In genomic region chr7:150715738-150716137, GRCh38 we compare ENCODE assay signal across 14 cellular contexts. TPM values are rescaled to one million over a fixed set of nuclear protein-coding genes. Genes with fewer than 3 reads are reported as not detected.
DNase-seq lines count a peak whose midpoint lies in the region; ATAC-seq, FAIRE-seq and TF ChIP-seq lines count a peak whose summit lies in the region.
"Had no signal": no experiment of that assay in that cellular context is flagged by ENCODE, and none has a peak within 500 bp of the region (broad histone marks: within the 10 kb centered on the region; RNA-seq: fewer than 3 reads in every experiment).

No MANE protein-coding gene starts in this region.

- in situ Hi-C loops in HepG2 (cut with HindIII; ENCODE audit: extremely low pct_ligation_motif_present, low pct_unique_long_range_greater_than_20kb): no loop called here

- no peak for FAIRE-seq in HepG2 (lab: Jason Lieb, UNC)

- 56% methylated on average over 4 of the region's 4 CpGs for WGBS in liver
- WGBS in HepG2 (ENCODE audit: low lambda C conversion rate): 0% methylated on average over 2 of the region's 4 CpGs

- CTCF ChIA-PET in HepG2 (lab: Yijun Ruan, JAX; ENCODE audit: low intra/inter-chr PET ratio, low total read pairs): no interaction called here

- H3K27me3 ChIP-seq in liver (ENCODE audit: control insufficient read depth in 4 of 4, insufficient read depth in 4 of 4, low read length in 3 of 4): no peaks in the 10 kb centered on the region
- H3K27me3 ChIP-seq in HepG2 (ENCODE audit: control insufficient read depth in 1 of 2, insufficient read depth in 2 of 2, low read length in 2 of 2): peaks cover 0 to 3% of the 10 kb centered on the region in 2 experiments; a peak in 2 of 5 replicates
- no peaks in the 10 kb centered on the region for H3K27me3 ChIP-seq in WERI-Rb-1 (ENCODE audit: insufficient read depth, low read depth, severe bottlenecking)

- no peak overlapping the region for H3K4me3 ChIP-seq in liver (ENCODE audit: low read depth in 1 of 3, low read length in 3 of 3)
- no peak overlapping the region for H3K4me3 ChIP-seq in HepG2 (replicated peaks in 1 of 3; ENCODE audit: insufficient read depth in 1 of 3, low read depth in 2 of 3, low read length in 3 of 3)
- H3K4me3 ChIP-seq in coronary artery: peak overlapping the region; percentile 53
- H3K4me3 ChIP-seq in WERI-Rb-1 (ENCODE audit: low read depth, low read length): no peak overlapping the region
- H3K4me3 ChIP-seq: HAP-1 had no signal

- H3K36me3 Mint-ChIP-seq in natural killer cell: peaks cover 30% of the 10 kb centered on the region

- no peak overlapping the region for H3K4me2 ChIP-seq in HepG2 (ENCODE audit: low read depth, low read length)

- no peaks in the 10 kb centered on the region for H3K27me3 Mint-ChIP-seq in natural killer cell (ENCODE audit: low read depth in 2 of 2)

- no peak for DNase-seq in HepG2 (ENCODE audit: low spot score)
- no peak for DNase-seq in coronary artery (ENCODE audit: low spot score)
- DNase-seq in natural killer cell: no peak
- DNase-seq in RPMI8226: no peak
- no peak for DNase-seq in WERI-Rb-1
- DNase-seq in cerebellar cortex (ENCODE audit: low spot score): no peak
- DNase-seq: Karpas-422, midbrain, NCI-H1930, T1000 had no signal

- H3K4me1 Mint-ChIP-seq in natural killer cell: peaks cover 65 to 70% of the 10 kb centered on the region in 2 donors

- no peak for TF ChIP-seq RAD21 in liver (IDR thresholded peaks at IDR 0.05)
- TF ChIP-seq RAD21 in HepG2 (CRISPR knock-in tag; IDR thresholded peaks at IDR 0.05): no peak

- no peak for TF ChIP-seq EP300 in HepG2 (IDR thresholded peaks at IDR 0.05; ENCODE audit: low read depth in 2 of 2, low read length in 2 of 2)
- TF ChIP-seq EP300 in HepG2 (CRISPR knock-in tag; IDR thresholded peaks at IDR 0.05; ENCODE audit: borderline replicate concordance): no peak

- no TSS peak for BruUV-seq in HepG2 (replicated peaks; lab: Mats Ljungman, UMichigan)

- H3K27ac ChIP-seq in liver (ENCODE audit: low read depth in 1 of 2, low read length in 2 of 2): peak overlapping the region; percentile 42 to 60
- H3K27ac ChIP-seq in HepG2 (ENCODE audit: extremely low read length, insufficient read depth, low read length): no peak overlapping the region
- H3K27ac ChIP-seq in coronary artery: peak overlapping the region in 1 of 2 donors; percentile 51
- H3K27ac ChIP-seq in WERI-Rb-1: no peak overlapping the region

- no peaks in the 10 kb centered on the region for H3K79me2 ChIP-seq in HepG2 (ENCODE audit: insufficient read depth, low read length)

- no peak overlapping the region for H2AFZ ChIP-seq in HepG2 (ENCODE audit: low read length)

- intact Hi-C loops in HepG2 (cut with micrococcal nuclease; ENCODE audit: unreplicated experiment): no loop called here
- intact Hi-C loops in natural killer cell (cut with micrococcal nuclease): loop anchor here (2.0 to 5.0 kb wide), 2 partner anchors 37 to 47 kb away; no protein-coding TSS in a partner anchor

- no peak for ATAC-seq in HepG2
- ATAC-seq in natural killer cell: peak; percentile 41 to 52 (median 43)
- no peak for ATAC-seq in HG03378 (IDR thresholded peaks at IDR 0.05; ENCODE audit: unreplicated experiment)

- H3K4me1 ChIP-seq in liver (ENCODE audit: control insufficient read depth in 4 of 4, insufficient read depth in 4 of 4, low read length in 3 of 4) (no peaks in the 10 kb centered on the region), HepG2 (ENCODE audit: insufficient read depth, low read length) (no peaks in the 10 kb centered on the region)
- H3K4me1 ChIP-seq: HAP-1 had no signal

- no peak for TF ChIP-seq CTCF in liver (IDR thresholded peaks at IDR 0.05; ENCODE audit: low read depth, low read length, missing input control)
- no peak for TF ChIP-seq CTCF in HepG2 (CRISPR knock-in tag; IDR thresholded peaks at IDR 0.05)
- TF ChIP-seq CTCF in coronary artery (IDR thresholded peaks at IDR 0.05): no peak
- TF ChIP-seq CTCF in natural killer cell (IDR thresholded peaks at IDR 0.05): no peak
- TF ChIP-seq CTCF in WERI-Rb-1 (IDR thresholded peaks at IDR 0.05; ENCODE audit: low read depth, low read length): no peak

- H3K27ac Mint-ChIP-seq in natural killer cell: peak overlapping the region; percentile 92 to 93

- no peaks in the 10 kb centered on the region for H3K36me3 ChIP-seq in liver (ENCODE audit: control insufficient read depth in 4 of 4, insufficient read depth in 3 of 4, low read depth in 1 of 4, low read length in 3 of 4)
- H3K36me3 ChIP-seq in HepG2 (replicated peaks in 1 of 2; ENCODE audit: control insufficient read depth in 1 of 2, insufficient read depth in 2 of 2, low read length in 2 of 2): no peaks in the 10 kb centered on the region
- no peaks in the 10 kb centered on the region for H3K36me3 ChIP-seq in WERI-Rb-1
- H3K36me3 ChIP-seq: HAP-1 had no signal

- H3K9ac ChIP-seq in liver (ENCODE audit: low read depth in 1 of 2, low read length in 2 of 2) (peak overlapping the region in 1 of 2 donors; percentile 3), HepG2 (ENCODE audit: insufficient read depth, low read depth, low read length) (no peak overlapping the region)

- H4K20me1 ChIP-seq in HepG2 (ENCODE audit: insufficient read depth, low read length): no peaks in the 10 kb centered on the region

- H3K9me3 ChIP-seq in liver (ENCODE audit: control insufficient read depth in 4 of 4, low read length in 3 of 4) (peaks cover 0 to 5% (median 0%) of the 10 kb centered on the region in 4 donors), HepG2 (ENCODE audit: low read length) (no peaks in the 10 kb centered on the region), WERI-Rb-1 (ENCODE audit: severe bottlenecking) (peaks cover 4% of the 10 kb centered on the region)
- H3K9me3 ChIP-seq: HAP-1 had no signal

- peaks cover 0 to 2% of the 10 kb centered on the region in 2 donors for H3K9me3 Mint-ChIP-seq in natural killer cell

- no peak for TF ChIP-seq POLR2A in HepG2 (IDR thresholded peaks at IDR 0.05; ENCODE audit: insufficient read depth in 1 of 2, low read depth in 2 of 2, low read length in 2 of 2)

- H3K4me3 Mint-ChIP-seq in natural killer cell: peak overlapping the region; percentile 87

- POLR2A ChIA-PET in HepG2 (lab: Yijun Ruan, JAX): no interaction called here

RNA-seq across cellular contexts. Expression of gene GIMAP1, which starts 0.7 kb away (rescaled TPM):
- total RNA-seq in liver (1 to 10 TPM; 2.3 to 3.8 TPM), HepG2 (2016; rRNA removed; fragmentation: Illumina TruSeq; extraction: Trizol) (not detected in 2 replicates), natural killer cell (10 to 100 TPM; 11.1 to 23.9 (median 13.3) TPM)
- polyA plus RNA-seq in liver (1 to 10 TPM; 1.5 to 2.8 TPM), HepG2 (2011; rRNA removed) (not detected in 2 replicates)
- total RNA-seq in HepG2 (2016; cell fraction: cytosol; rRNA removed; fragmentation: Illumina TruSeq; extraction: Trizol; ENCODE audit: low read depth): not detected in 2 replicates
- total RNA-seq in HepG2 (2016; cell fraction: insoluble cytoplasmic fraction; rRNA removed; fragmentation: Illumina TruSeq; extraction: Trizol): not detected in 2 replicates
- total RNA-seq in HepG2 (2016; cell fraction: membrane; rRNA removed; fragmentation: Illumina TruSeq; extraction: Trizol): not detected in 2 replicates
- total RNA-seq in HepG2 (2016; cell fraction: nucleus; rRNA removed; fragmentation: Illumina TruSeq; extraction: Trizol): not detected in 2 replicates
- not detected in 2 replicates for polyA plus RNA-seq in HepG2 (2011; cell fraction: cytosol; rRNA removed)
- not detected in 2 replicates for polyA plus RNA-seq in HepG2 (2011; cell fraction: nucleus; rRNA removed)
- polyA plus RNA-seq in HepG2 (2012): not detected in 2 replicates
- not detected in 2 replicates for polyA plus RNA-seq in HepG2 (2016; cell fraction: cytosol; fragmentation: Illumina TruSeq; extraction: Trizol; ENCODE audit: low read depth)
- not detected in 2 replicates for polyA plus RNA-seq in HepG2 (2016; cell fraction: insoluble cytoplasmic fraction; fragmentation: Illumina TruSeq; extraction: Trizol; ENCODE audit: low read depth)
- not detected in 2 replicates for polyA plus RNA-seq in HepG2 (2016; cell fraction: membrane; fragmentation: Illumina TruSeq; extraction: Trizol; ENCODE audit: low read depth)
- polyA plus RNA-seq in HepG2 (2016; cell fraction: nucleus; fragmentation: Illumina TruSeq; extraction: Trizol; ENCODE audit: insufficient read depth, low read depth): not detected in 2 replicates
- polyA minus RNA-seq in HepG2 (2011; rRNA and poly(A)+ RNA removed; ENCODE audit: low replicate concordance): not detected in 2 replicates
- polyA minus RNA-seq in HepG2 (2011; cell fraction: cytosol; rRNA and poly(A)+ RNA removed): not detected in 2 replicates
- polyA minus RNA-seq in HepG2 (2011; cell fraction: nucleus; rRNA and poly(A)+ RNA removed): not detected in 2 replicates
- polyA plus RNA-seq: BJ had no signal

RNA-seq across cellular contexts. Expression of gene GIMAP5, which starts 21.5 kb away (rescaled TPM):
- total RNA-seq in liver: 10 to 100 TPM; 11.1 to 20.6 TPM
- polyA plus RNA-seq in liver: 10 to 100 TPM in 1 of 2 donors, 1 to 10 TPM in 1; 9.7 to 13.0 TPM
- total RNA-seq in HepG2 (2016; rRNA removed; fragmentation: Illumina TruSeq; extraction: Trizol): not detected in 2 replicates
- not detected in 2 replicates for total RNA-seq in HepG2 (2016; cell fraction: cytosol; rRNA removed; fragmentation: Illumina TruSeq; extraction: Trizol; ENCODE audit: low read depth)
- total RNA-seq in HepG2 (2016; cell fraction: insoluble cytoplasmic fraction; rRNA removed; fragmentation: Illumina TruSeq; extraction: Trizol): not detected in 2 replicates
- total RNA-seq in HepG2 (2016; cell fraction: membrane; rRNA removed; fragmentation: Illumina TruSeq; extraction: Trizol): not detected in 2 replicates
- total RNA-seq in HepG2 (2016; cell fraction: nucleus; rRNA removed; fragmentation: Illumina TruSeq; extraction: Trizol): not detected in 2 replicates
- not detected in 2 replicates for polyA plus RNA-seq in HepG2 (2011; rRNA removed)
- not detected in 2 replicates for polyA plus RNA-seq in HepG2 (2011; cell fraction: cytosol; rRNA removed)
- polyA plus RNA-seq in HepG2 (2011; cell fraction: nucleus; rRNA removed): not detected in 2 replicates
- not detected in 2 replicates for polyA plus RNA-seq in HepG2 (2012)
- not detected in 2 replicates for polyA plus RNA-seq in HepG2 (2016; cell fraction: cytosol; fragmentation: Illumina TruSeq; extraction: Trizol; ENCODE audit: low read depth)
- not detected in 2 replicates for polyA plus RNA-seq in HepG2 (2016; cell fraction: insoluble cytoplasmic fraction; fragmentation: Illumina TruSeq; extraction: Trizol; ENCODE audit: low read depth)
- not detected in 2 replicates for polyA plus RNA-seq in HepG2 (2016; cell fraction: membrane; fragmentation: Illumina TruSeq; extraction: Trizol; ENCODE audit: low read depth)
- not detected in 2 replicates for polyA plus RNA-seq in HepG2 (2016; cell fraction: nucleus; fragmentation: Illumina TruSeq; extraction: Trizol; ENCODE audit: insufficient read depth, low read depth)
- polyA minus RNA-seq in HepG2 (2011; rRNA and poly(A)+ RNA removed; ENCODE audit: low replicate concordance): not detected in 2 replicates
- polyA minus RNA-seq in HepG2 (2011; cell fraction: cytosol; rRNA and poly(A)+ RNA removed): not detected in 2 replicates
- not detected in 2 replicates for polyA minus RNA-seq in HepG2 (2011; cell fraction: nucleus; rRNA and poly(A)+ RNA removed)
- 10 to 100 TPM; 29.2 to 64.1 (median 35.3) TPM for total RNA-seq in natural killer cell
- polyA plus RNA-seq: BJ had no signal

RNA-seq across cellular contexts. Expression of gene GIMAP2, which starts 30.2 kb away (rescaled TPM):
- total RNA-seq in liver (1 to 10 TPM; 6.9 to 9.2 TPM), HepG2 (2016; rRNA removed; fragmentation: Illumina TruSeq; extraction: Trizol) (1.4 and 2.2 TPM in 2 replicates), natural killer cell (10 to 100 TPM; 47.5 to 77.5 (median 61.0) TPM)
- polyA plus RNA-seq in liver (1 to 10 TPM; 4.9 to 5.0 TPM), HepG2 (2011; rRNA removed) (0.49 and 0.67 TPM in 2 replicates)
- 0.81 and 0.97 TPM in 2 replicates for total RNA-seq in HepG2 (2016; cell fraction: cytosol; rRNA removed; fragmentation: Illumina TruSeq; extraction: Trizol; ENCODE audit: low read depth)
- total RNA-seq in HepG2 (2016; cell fraction: insoluble cytoplasmic fraction; rRNA removed; fragmentation: Illumina TruSeq; extraction: Trizol): 1.7 and 2.1 TPM in 2 replicates
- 1.7 and 2.0 TPM in 2 replicates for total RNA-seq in HepG2 (2016; cell fraction: membrane; rRNA removed; fragmentation: Illumina TruSeq; extraction: Trizol)
- 0.53 and 1.0 TPM in 2 replicates for total RNA-seq in HepG2 (2016; cell fraction: nucleus; rRNA removed; fragmentation: Illumina TruSeq; extraction: Trizol)
- 0.44 and 0.49 TPM in 2 replicates for polyA plus RNA-seq in HepG2 (2011; cell fraction: cytosol; rRNA removed)
- polyA plus RNA-seq in HepG2 (2011; cell fraction: nucleus; rRNA removed): 0.14 and 0.31 TPM in 2 replicates
- polyA plus RNA-seq in HepG2 (2012): 0.43 and 0.71 TPM in 2 replicates
- 0.46 and 0.75 TPM in 2 replicates for polyA plus RNA-seq in HepG2 (2016; cell fraction: cytosol; fragmentation: Illumina TruSeq; extraction: Trizol; ENCODE audit: low read depth)
- polyA plus RNA-seq in HepG2 (2016; cell fraction: insoluble cytoplasmic fraction; fragmentation: Illumina TruSeq; extraction: Trizol; ENCODE audit: low read depth): 1.3 and 1.6 TPM in 2 replicates
- polyA plus RNA-seq in HepG2 (2016; cell fraction: membrane; fragmentation: Illumina TruSeq; extraction: Trizol; ENCODE audit: low read depth): 0.71 and 0.74 TPM in 2 replicates
- 1.1 TPM in 2 replicates for polyA plus RNA-seq in HepG2 (2016; cell fraction: nucleus; fragmentation: Illumina TruSeq; extraction: Trizol; ENCODE audit: insufficient read depth, low read depth)
- 0.10 and 0.56 TPM in 2 replicates for polyA minus RNA-seq in HepG2 (2011; rRNA and poly(A)+ RNA removed; ENCODE audit: low replicate concordance)
- polyA minus RNA-seq in HepG2 (2011; cell fraction: cytosol; rRNA and poly(A)+ RNA removed): not detected in 2 replicates
- 0.25 and 0.26 TPM in 2 replicates for polyA minus RNA-seq in HepG2 (2011; cell fraction: nucleus; rRNA and poly(A)+ RNA removed)

Comparison
In these comparisons a context has a peak if more than half of its experiments do, and no peak if none do; other contexts are left out.
1. H3K27ac ChIP-seq: peak in liver (2 of 2); none in HepG2 (single experiment) and WERI-Rb-1 (single experiment).
2. RNA of gene GIMAP5, which starts 21.5 kb away (total RNA-seq): 29.2 to 64.1 TPM in natural killer cell and 11.1 to 20.6 TPM in liver; not detected in HepG2; every median in the first group is over 10 times any median in the second.
3. ATAC-seq: peak in natural killer cell (3 of 3); none in HepG2 (single experiment) and HG03378 (single experiment).
4. RNA of gene GIMAP2, which starts 30.2 kb away (total RNA-seq): 47.5 to 77.5 TPM in natural killer cell; 6.9 to 9.2 TPM in liver and 0.53 to 2.2 TPM in HepG2; every median in the first group is over 4 times any median in the second.